ENCODE assay signal across 8 cellular contexts in the genomic region with DNA sequence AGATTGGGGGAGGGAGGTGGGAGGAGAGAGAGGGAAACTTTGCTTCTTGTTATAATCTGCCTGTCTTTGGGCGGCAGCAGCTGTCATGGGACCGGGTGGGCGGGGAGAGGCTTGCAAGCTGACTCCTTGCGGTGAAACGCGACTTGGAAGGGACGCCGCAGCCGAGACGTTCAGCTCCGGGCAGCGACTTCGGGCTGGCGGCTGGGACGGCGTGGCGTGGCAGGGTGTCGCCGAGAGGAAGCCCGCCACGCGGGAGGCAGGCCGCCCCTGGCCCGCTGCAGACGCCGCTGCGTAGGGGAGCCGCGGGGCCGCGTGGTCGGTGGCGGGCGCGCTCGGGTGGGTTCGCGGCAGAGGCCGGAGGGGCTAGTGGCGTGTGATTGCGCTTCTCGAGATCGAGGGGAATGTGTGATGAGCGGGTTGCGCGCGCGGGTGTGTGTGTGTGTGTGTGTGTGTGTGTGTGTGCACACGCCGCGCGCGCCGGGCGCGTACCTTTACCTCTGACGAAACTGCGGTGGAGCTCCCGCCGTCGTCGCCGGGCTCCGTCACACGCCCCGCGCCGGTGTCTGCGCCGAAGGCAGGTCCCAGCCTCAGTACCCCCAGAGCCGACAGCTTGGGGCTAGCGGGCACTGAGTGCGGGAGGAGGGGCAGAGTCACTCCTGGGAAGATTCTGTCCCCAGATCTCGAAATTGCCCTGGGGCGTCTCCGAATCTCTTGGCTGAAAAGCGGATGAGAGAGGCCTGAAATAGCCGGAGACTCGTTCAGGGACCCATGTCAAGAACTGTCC. TPM values are rescaled to one million over a fixed set of nuclear protein-coding genes. Genes with fewer than 3 reads are reported as not detected.
DNase-seq lines count a peak whose midpoint lies in the region; ATAC-seq lines count a peak whose summit lies in the region.

No MANE protein-coding gene starts in this region.

- no peaks in the 10 kb centered on the region for H3K9me3 ChIP-seq in BLaER1
- no peaks in the 10 kb centered on the region for H3K9me3 ChIP-seq in SJCRH30 (replicated peaks)

- H4K20me1 ChIP-seq in BLaER1: peaks cover 53% of the 10 kb centered on the region

- H3K36me3 Mint-ChIP-seq in activated naive CD4-positive, alpha-beta T cell treated with anti-CD3 and anti-CD28 coated beads for 36 hours (ENCODE audit: low read depth): no peaks in the 10 kb centered on the region

- peak overlapping the region; percentile 99 for H3K4me2 ChIP-seq in BLaER1

- H3K27ac ChIP-seq in BLaER1 (peak overlapping the region; percentile 56), SJCRH30 (peak overlapping the region; percentile 70), temporal lobe (ENCODE audit: low read depth, low read length) (peak overlapping the region; percentile 27)

- H3K27me3 ChIP-seq in BLaER1: peaks cover 17% of the 10 kb centered on the region
- H3K27me3 ChIP-seq in SJCRH30: no peaks in the 10 kb centered on the region; the same call in 1 of the 2 replicates

- no peaks in the 10 kb centered on the region for H3K36me3 ChIP-seq in BLaER1
- no peaks in the 10 kb centered on the region for H3K36me3 ChIP-seq in SJCRH30

- H3K4me3 Mint-ChIP-seq in activated naive CD4-positive, alpha-beta T cell treated with anti-CD3 and anti-CD28 coated beads for 36 hours: peak overlapping the region; percentile 81

- peak; percentile 46 for ATAC-seq in GM19372 (IDR thresholded peaks at IDR 0.05; ENCODE audit: low read depth, unreplicated experiment)
- peak; percentile 51 for ATAC-seq in HG03521 (IDR thresholded peaks at IDR 0.05; ENCODE audit: unreplicated experiment)

- H3K9me3 Mint-ChIP-seq in activated naive CD4-positive, alpha-beta T cell treated with anti-CD3 and anti-CD28 coated beads for 36 hours: no peaks in the 10 kb centered on the region

- peak overlapping the region; percentile 92 for H3K9ac ChIP-seq in BLaER1

- no peaks in the 10 kb centered on the region for H3K27me3 Mint-ChIP-seq in activated naive CD4-positive, alpha-beta T cell treated with anti-CD3 and anti-CD28 coated beads for 36 hours (ENCODE audit: low read depth)

- peak overlapping the region; percentile 56 for H3K27ac Mint-ChIP-seq in activated naive CD4-positive, alpha-beta T cell treated with anti-CD3 and anti-CD28 coated beads for 36 hours

- H3K4me3 ChIP-seq in BLaER1 (peak overlapping the region; percentile 98), SJCRH30 (peak overlapping the region; percentile 93)

- peaks cover 4% of the 10 kb centered on the region for H3K4me1 Mint-ChIP-seq in activated naive CD4-positive, alpha-beta T cell treated with anti-CD3 and anti-CD28 coated beads for 36 hours (ENCODE audit: low read depth)

- intact Hi-C loops in activated naive CD4-positive, alpha-beta T cell treated with anti-CD3 and anti-CD28 coated beads for 36 hours (cut with micrococcal nuclease): loop anchor here (1.0 to 10.0 kb wide), 7 partner anchors 95 to 1347 kb away; partner anchors contain the start of genes CSNK1A1, FBXO38, GRPEL2 and HMGXB3

- peak; percentile 88 to 91 for DNase-seq in SJCRH30
- DNase-seq in activated naive CD4-positive, alpha-beta T cell treated with anti-CD3 and anti-CD28 coated beads for 36 hours: peak; percentile 90
- peak; percentile 77 for DNase-seq in glomerular visceral epithelial cell (ENCODE audit: extremely low spot score)
- peak; percentile 80 for DNase-seq in occipital lobe (lab: John Stamatoyannopoulos, UW)

- H3K4me1 ChIP-seq in BLaER1 (peaks cover 26% of the 10 kb centered on the region), SJCRH30 (peaks cover 27% of the 10 kb centered on the region)

- CTCF ChIA-PET in activated naive CD4-positive, alpha-beta T cell treated with anti-CD3 and anti-CD28 coated beads for 36 hours (lab: Charles Lee): interaction anchor here (1.0 to 1.5 kb wide), 3 partner anchors 9 to 79 kb away, joined by 3 read pairs; no protein-coding TSS in a partner anchor

RNA-seq across cellular contexts. Expression of gene PPARGC1B, which starts 1.7 kb away (rescaled TPM):
- total RNA-seq in SJCRH30 (2014; rRNA removed; shearing (Covaris generic)): 6.9 and 8.0 TPM in 2 replicates
- 1 to 10 TPM; 3.8 to 4.2 TPM for total RNA-seq in activated naive CD4-positive, alpha-beta T cell treated with anti-CD3 and anti-CD28 coated beads for 36 hours
- total RNA-seq in occipital lobe (0.47 TPM), temporal lobe (0.74 TPM)

Comparison
In these comparisons a context has a peak if more than half of its experiments do, and no peak if none do; other contexts are left out.
1. Peak in every context shown above with its lines: DNase-seq, ATAC-seq, H3K4me3 ChIP-seq and H3K27ac ChIP-seq.